In genomic region chr11:44327730-44328691, GRCh38 we compare ENCODE assay signal across 18 cellular contexts. TPM values are rescaled to one million over a fixed set of nuclear protein-coding genes. Genes with fewer than 3 reads are reported as not detected.
DNase-seq lines count a peak whose midpoint lies in the region; ATAC-seq, FAIRE-seq and TF ChIP-seq lines count a peak whose summit lies in the region.
"Had no signal": no experiment of that assay in that cellular context is flagged by ENCODE, and none has a peak within 500 bp of the region (broad histone marks: within the 10 kb centered on the region; RNA-seq: fewer than 3 reads in every experiment).

No MANE protein-coding gene starts in this region.

- H4K20me1 ChIP-seq in HepG2 (ENCODE audit: insufficient read depth, low read length) = no peaks in the 10 kb centered on the region
- H4K20me1 ChIP-seq: BLaER1 had no signal

- H2AFZ ChIP-seq in HepG2 (ENCODE audit: low read length) = no peak overlapping the region

- ATAC-seq in HepG2 (peak; percentile 54), right lobe of liver (no peak), HG03439 (IDR thresholded peaks at IDR 0.05; ENCODE audit: unreplicated experiment) (no peak)
- ATAC-seq: activated naive CD8-positive, alpha-beta T cell treated with anti-CD3 and anti-CD28 coated beads, Interleukin-2, amount 50 U/mL, for 24 hours; activated T-cell treated with anti-CD3 and anti-CD28 coated beads, Interleukin-2, amount 50 U/mL, for 4 hours had no signal

- no peaks in the 10 kb centered on the region for H3K9me3 ChIP-seq in HepG2 (ENCODE audit: low read length)
- H3K9me3 ChIP-seq in right lobe of liver = no peaks in the 10 kb centered on the region
- no peaks in the 10 kb centered on the region for H3K9me3 ChIP-seq in testis
- H3K9me3 ChIP-seq: BLaER1, esophagus muscularis mucosa had no signal

- no peak overlapping the region for H3K9ac ChIP-seq in HepG2 (ENCODE audit: insufficient read depth, low read depth, low read length)
- H3K9ac ChIP-seq: BLaER1 had no signal

- 16% methylated on average over 18 of the region's 21 CpGs for WGBS in HepG2 (ENCODE audit: low lambda C conversion rate)
- WGBS in right lobe of liver (ENCODE audit: insufficient coverage, low coverage, low lambda C conversion rate, missing lambda C conversion rate) = 33% methylated on average over 19 of the region's 21 CpGs
- 42 to 49% methylated on average over 21 of the region's 21 CpGs for WGBS in testis, 2 donors

- FAIRE-seq in HepG2 (lab: Jason Lieb, UNC) = no peak

- POLR2A ChIA-PET in HepG2 (lab: Yijun Ruan, JAX) = no interaction called here

- peak; percentile 40; the same call in 1 of the 2 replicates for TF ChIP-seq CTCF in HepG2 (CRISPR knock-in tag; IDR thresholded peaks at IDR 0.05)
- TF ChIP-seq CTCF in right lobe of liver (IDR thresholded peaks at IDR 0.05) = no peak
- TF ChIP-seq CTCF in choroid plexus epithelial cell (conservative IDR thresholded peaks at IDR 0.05; ENCODE audit: low read depth, low read length) = peak; percentile 36
- no peak for TF ChIP-seq CTCF in testis (IDR thresholded peaks at IDR 0.05)

- H3K4me2 ChIP-seq in HepG2 (ENCODE audit: low read depth, low read length) = no peak overlapping the region
- H3K4me2 ChIP-seq: BLaER1 had no signal

- H3K4me1 ChIP-seq in HepG2 (ENCODE audit: insufficient read depth, low read length) (no peaks in the 10 kb centered on the region), right lobe of liver (no peaks in the 10 kb centered on the region), testis (no peaks in the 10 kb centered on the region)
- H3K4me1 ChIP-seq: BLaER1 had no signal

- BruUV-seq in HepG2 (replicated peaks; lab: Mats Ljungman, UMichigan) = no TSS peak

- DNase-seq in HepG2 (ENCODE audit: low spot score) = no peak
- DNase-seq in right lobe of liver = no peak
- DNase-seq in NCI-H510A treated with DMSO at 0.1 percent for 48 hours (lab: John Stamatoyannopoulos, UW) = peak; percentile 64
- DNase-seq in choroid plexus epithelial cell (ENCODE audit: low read depth) = no peak
- no peak for DNase-seq in NK-92 treated with Interleukin-12 subunit alpha and Interleukin-12 subunit beta, amount 100 ng/mL, for 24 hours (lab: John Stamatoyannopoulos, UW)
- DNase-seq in testis = no peak
- no peak for DNase-seq in ureter (ENCODE audit: low spot score)
- DNase-seq: activated naive CD8-positive, alpha-beta T cell treated with anti-CD3 and anti-CD28 coated beads, Interleukin-2, amount 50 U/mL, for 24 hours; activated T-cell treated with anti-CD3 and anti-CD28 coated beads, Interleukin-2, amount 50 U/mL, for 4 hours; DND-41; hippocampal formation; Kasumi-1; left cardiac atrium; NCI-H2171 had no signal

- no peaks in the 10 kb centered on the region for H3K36me3 ChIP-seq in HepG2 (replicated peaks in 1 of 2; ENCODE audit: control insufficient read depth in 1 of 2, insufficient read depth in 2 of 2, low read length in 2 of 2)
- no peaks in the 10 kb centered on the region for H3K36me3 ChIP-seq in right lobe of liver
- H3K36me3 ChIP-seq in testis (ENCODE audit: low read depth, missing control alignments) = no peaks in the 10 kb centered on the region
- H3K36me3 ChIP-seq: BLaER1, esophagus muscularis mucosa had no signal

- intact Hi-C loops in HepG2 (cut with micrococcal nuclease; ENCODE audit: unreplicated experiment) (no loop called here), right lobe of liver (cut with DNase I) (no loop called here), testis (cut with DNase I; ENCODE audit: low total_unique reads) (no loop called here)

- no peak for TF ChIP-seq EP300 in HepG2 (IDR thresholded peaks at IDR 0.05; ENCODE audit: low read depth in 2 of 2, low read length in 2 of 2)
- TF ChIP-seq EP300 in HepG2 (CRISPR knock-in tag; IDR thresholded peaks at IDR 0.05; ENCODE audit: borderline replicate concordance) = no peak

- H3K27me3 ChIP-seq in HepG2 (ENCODE audit: control insufficient read depth in 1 of 2, insufficient read depth in 2 of 2, low read length in 2 of 2) (peaks cover 4 to 47% of the 10 kb centered on the region in 2 experiments; a peak in 4 of 5 replicates), right lobe of liver (peaks cover 0 to 18% of the 10 kb centered on the region in 2 donors), testis (no peaks in the 10 kb centered on the region)

- TF ChIP-seq RAD21 in HepG2 (CRISPR knock-in tag; IDR thresholded peaks at IDR 0.05) = no peak

- H3K27ac ChIP-seq in HepG2 (ENCODE audit: extremely low read length, insufficient read depth, low read length) = no peak overlapping the region
- no peak overlapping the region for H3K27ac ChIP-seq in right lobe of liver
- H3K27ac ChIP-seq in testis = no peak overlapping the region
- H3K27ac ChIP-seq: BLaER1, esophagus muscularis mucosa had no signal

- CTCF ChIA-PET in HepG2 (lab: Yijun Ruan, JAX; ENCODE audit: low intra/inter-chr PET ratio, low total read pairs) = interaction anchor here (1.1 kb wide), 1 partner anchor 42 kb away, joined by 3 read pairs; no protein-coding TSS in a partner anchor

- TF ChIP-seq POLR2A in HepG2 (IDR thresholded peaks at IDR 0.05; ENCODE audit: insufficient read depth in 1 of 2, low read depth in 2 of 2, low read length in 2 of 2) = no peak
- TF ChIP-seq POLR2A in right lobe of liver (IDR thresholded peaks at IDR 0.05) = no peak
- TF ChIP-seq POLR2A in testis (IDR thresholded peaks at IDR 0.05) = no peak

- no peaks in the 10 kb centered on the region for H3K79me2 ChIP-seq in HepG2 (ENCODE audit: insufficient read depth, low read length)

- in situ Hi-C loops in HepG2 (cut with HindIII; ENCODE audit: extremely low pct_ligation_motif_present, low pct_unique_long_range_greater_than_20kb) = no loop called here

- no peak overlapping the region for H3K4me3 ChIP-seq in HepG2 (replicated peaks in 1 of 3; ENCODE audit: insufficient read depth in 1 of 3, low read depth in 2 of 3, low read length in 3 of 3)
- H3K4me3 ChIP-seq in right lobe of liver = no peak overlapping the region
- no peak overlapping the region for H3K4me3 ChIP-seq in choroid plexus epithelial cell (ENCODE audit: low read depth, low read length)
- no peak overlapping the region for H3K4me3 ChIP-seq in testis
- H3K4me3 ChIP-seq: BLaER1, esophagus muscularis mucosa had no signal

TF ChIP-seq in HepG2, 621 proteins besides CTCF, POLR2A, EP300 and RAD21:
- TF ChIP-seq STAG1 (CRISPR knock-in tag; IDR thresholded peaks at IDR 0.05) (peak; percentile 39; the same call in 1 of the 2 replicates), SETDB1 (CRISPR knock-in tag; IDR thresholded peaks at IDR 0.05; ENCODE audit: borderline replicate concordance) (no peak)

RNA-seq across cellular contexts. Expression of gene ALX4, which starts 18.1 kb away (rescaled TPM):
- total RNA-seq in HepG2 (2016; rRNA removed; fragmentation: Illumina TruSeq; extraction: Trizol) = not detected in 2 replicates
- total RNA-seq in HepG2 (2016; cell fraction: cytosol; rRNA removed; fragmentation: Illumina TruSeq; extraction: Trizol; ENCODE audit: low read depth) = not detected in 2 replicates
- not detected in 2 replicates for total RNA-seq in HepG2 (2016; cell fraction: insoluble cytoplasmic fraction; rRNA removed; fragmentation: Illumina TruSeq; extraction: Trizol)
- total RNA-seq in HepG2 (2016; cell fraction: membrane; rRNA removed; fragmentation: Illumina TruSeq; extraction: Trizol) = not detected in 2 replicates
- total RNA-seq in HepG2 (2016; cell fraction: nucleus; rRNA removed; fragmentation: Illumina TruSeq; extraction: Trizol) = not detected in 2 replicates
- not detected in 2 replicates for polyA plus RNA-seq in HepG2 (2011; rRNA removed)
- not detected in 2 replicates for polyA plus RNA-seq in HepG2 (2011; cell fraction: cytosol; rRNA removed)
- polyA plus RNA-seq in HepG2 (2011; cell fraction: nucleus; rRNA removed) = not detected in 2 replicates
- polyA plus RNA-seq in HepG2 (2012) = 0.07 TPM in 1 of 2 replicates, not detected in the other
- not detected in 2 replicates for polyA plus RNA-seq in HepG2 (2016; cell fraction: cytosol; fragmentation: Illumina TruSeq; extraction: Trizol; ENCODE audit: low read depth)
- polyA plus RNA-seq in HepG2 (2016; cell fraction: insoluble cytoplasmic fraction; fragmentation: Illumina TruSeq; extraction: Trizol; ENCODE audit: low read depth) = not detected in 2 replicates
- not detected in 2 replicates for polyA plus RNA-seq in HepG2 (2016; cell fraction: membrane; fragmentation: Illumina TruSeq; extraction: Trizol; ENCODE audit: low read depth)
- polyA plus RNA-seq in HepG2 (2016; cell fraction: nucleus; fragmentation: Illumina TruSeq; extraction: Trizol; ENCODE audit: insufficient read depth, low read depth) = not detected in 2 replicates
- not detected in 2 replicates for polyA minus RNA-seq in HepG2 (2011; rRNA and poly(A)+ RNA removed; ENCODE audit: low replicate concordance)
- not detected in 2 replicates for polyA minus RNA-seq in HepG2 (2011; cell fraction: cytosol; rRNA and poly(A)+ RNA removed)
- polyA minus RNA-seq in HepG2 (2011; cell fraction: nucleus; rRNA and poly(A)+ RNA removed) = not detected in 2 replicates
- not detected for total RNA-seq in right lobe of liver
- 1 to 10 TPM in 1 of 2 donors, under 1 TPM in 1; 0.56 to 1.0 TPM for total RNA-seq in testis
- polyA plus RNA-seq in testis (ENCODE audit: insufficient read depth, low read depth, low replicate concordance) = 0.58 TPM
- total RNA-seq in ureter = not detected
- total RNA-seq: activated T-cell treated with anti-CD3 and anti-CD28 coated beads, Interleukin-2, amount 50 U/mL, for 4 hours; progenitor cell of endocrine pancreas had no signal

Comparison
In these comparisons a context has a peak if more than half of its experiments do, and no peak if none do; other contexts are left out.
1. CTCF ChIP-seq: peak in HepG2 (single experiment) and choroid plexus epithelial cell (single experiment); none in right lobe of liver (0 of 4) and testis (0 of 3).